29 cellular contexts compared by ENCODE assay signal in the genomic region with DNA sequence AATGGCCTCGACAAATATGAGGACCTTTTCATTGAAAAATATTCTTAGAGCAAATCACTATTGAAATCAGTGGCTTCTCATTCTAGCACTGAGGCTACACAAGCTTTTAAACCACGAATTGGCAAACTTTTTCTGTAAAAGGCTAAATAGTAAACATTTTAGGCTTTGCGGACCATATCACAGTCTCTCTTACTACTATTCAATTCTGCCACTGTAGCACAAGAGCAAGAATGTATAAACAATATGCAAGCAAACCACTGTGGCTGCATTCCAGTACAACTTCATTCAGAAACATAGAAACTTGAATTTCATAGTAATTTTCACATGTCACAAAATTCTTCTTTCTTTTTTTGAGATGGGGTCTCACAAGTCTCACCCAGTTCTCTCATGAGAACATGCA. TPM values are rescaled to one million over a fixed set of nuclear protein-coding genes. Genes with fewer than 3 reads are reported as not detected.
"Had no signal": no experiment of that assay in that cellular context is flagged by ENCODE, and none has a peak within 500 bp of the region (broad histone marks: within the 10 kb centered on the region; RNA-seq: fewer than 3 reads in every experiment).

No MANE protein-coding gene starts in this region.

- ATAC-seq: effector memory CD8-positive, alpha-beta T cell; foreskin keratinocyte; gastroesophageal sphincter; heart left ventricle; left cardiac atrium; left lung; naive thymus-derived CD4-positive, alpha-beta T cell; sciatic nerve; stimulated activated naive CD8-positive, alpha-beta T cell treated with anti-CD3 and anti-CD28 coated beads, Interleukin-15, amount 100 ng/mL, for 72 hours had no signal

- H3K4me1 Mint-ChIP-seq: neural progenitor cell; stimulated activated naive CD8-positive, alpha-beta T cell treated with anti-CD3 and anti-CD28 coated beads, Interleukin-15, amount 100 ng/mL, for 72 hours had no signal

- H3K4me3 Mint-ChIP-seq: effector memory CD8-positive, alpha-beta T cell; naive thymus-derived CD4-positive, alpha-beta T cell; nephron; neural progenitor cell; stimulated activated naive CD8-positive, alpha-beta T cell treated with anti-CD3 and anti-CD28 coated beads, Interleukin-15, amount 100 ng/mL, for 72 hours had no signal

- H3K4me3 ChIP-seq: esophagus squamous epithelium, gastroesophageal sphincter, heart left ventricle, hepatocyte, left lung, neural progenitor cell, prostate gland, right atrium auricular region, smooth muscle cell, thyroid gland, vagina had no signal

- DNase-seq: cortex of kidney; effector memory CD8-positive, alpha-beta T cell; erythroblast; esophagus squamous epithelium; foreskin keratinocyte; heart left ventricle; left cardiac atrium; left lung; mesendoderm; midbrain; naive thymus-derived CD4-positive, alpha-beta T cell; stimulated activated CD4-positive, alpha-beta T cell treated with anti-CD3 and anti-CD28 coated beads, Interleukin-12 subunit alpha, Interleukin-12 subunit beta, amount 100 ng/mL, for 4 hours; stimulated activated CD4-positive, alpha-beta T cell treated with anti-CD3 and anti-CD28 coated beads, Interleukin-1b, Interleukin-23, amount 100 ng/mL, for 48 hours; stimulated activated CD4-positive, alpha-beta T cell treated with anti-CD3 and anti-CD28 coated beads, Interleukin-4, amount 100 ng/mL, for 1 hour; stimulated activated CD8-positive, alpha-beta memory T cell treated with anti-CD3 and anti-CD28 coated beads, Interleukin-4, amount 100 ng/mL, for 48 hours; stimulated activated naive CD4-positive, alpha-beta T cell; stimulated activated naive CD8-positive, alpha-beta T cell treated with anti-CD3 and anti-CD28 coated beads, Interleukin-15, amount 100 ng/mL, for 72 hours; thyroid gland; trophoblast cell had no signal

- H3K27ac Mint-ChIP-seq: effector memory CD8-positive, alpha-beta T cell; naive thymus-derived CD4-positive, alpha-beta T cell; neural progenitor cell had no signal

- H3K27me3 Mint-ChIP-seq: effector memory CD8-positive, alpha-beta T cell; naive thymus-derived CD4-positive, alpha-beta T cell; stimulated activated naive CD8-positive, alpha-beta T cell treated with anti-CD3 and anti-CD28 coated beads, Interleukin-15, amount 100 ng/mL, for 72 hours had no signal

- H3K9me3 Mint-ChIP-seq: effector memory CD8-positive, alpha-beta T cell; naive thymus-derived CD4-positive, alpha-beta T cell; nephron; neural progenitor cell; stimulated activated naive CD8-positive, alpha-beta T cell treated with anti-CD3 and anti-CD28 coated beads, Interleukin-15, amount 100 ng/mL, for 72 hours had no signal

RNA-seq across cellular contexts. Expression of a gene that starts 49.4 kb away (rescaled TPM):
- total RNA-seq: left cardiac atrium; lung microvascular endothelial cell; naive thymus-derived CD4-positive, alpha-beta T cell; right atrium auricular region had no signal
